8 cellular contexts compared by ENCODE assay signal in genomic region chr11:72738199-72739141, GRCh38. TPM values are rescaled to one million over a fixed set of nuclear protein-coding genes. Genes with fewer than 3 reads are reported as not detected.
DNase-seq lines count a peak whose midpoint lies in the region; ATAC-seq and FAIRE-seq lines count a peak whose summit lies in the region.

No MANE protein-coding gene starts in this region.

- DNase-seq in GM18507 (ENCODE audit: extremely low spot score, insufficient read length, low read depth): no peak
- no peak for DNase-seq in activated CD4-positive, alpha-beta memory T cell treated with anti-CD3 and anti-CD28 coated beads for 36 hours
- no peak for DNase-seq in left colon
- no peak for DNase-seq in central memory CD4-positive, alpha-beta T cell
- DNase-seq in DMS53 treated with DMSO at 0.1 percent for 48 hours (lab: John Stamatoyannopoulos, UW; ENCODE audit: unreplicated experiment): no peak
- DNase-seq in RKO (ENCODE audit: low spot score): no peak

- CTCF ChIA-PET in activated CD4-positive, alpha-beta memory T cell treated with anti-CD3 and anti-CD28 coated beads for 36 hours (lab: Charles Lee): interaction anchor here (0.5 to 2.9 kb wide), 4 partner anchors 13 to 75 kb away, joined by 3 to 24 read pairs (median 6); no protein-coding TSS in a partner anchor

- peak overlapping the region; percentile 91 for H3K27ac Mint-ChIP-seq in activated CD4-positive, alpha-beta memory T cell treated with anti-CD3 and anti-CD28 coated beads for 36 hours

- peaks cover 4% of the 10 kb centered on the region for H3K36me3 Mint-ChIP-seq in activated CD4-positive, alpha-beta memory T cell treated with anti-CD3 and anti-CD28 coated beads for 36 hours

- peaks cover 64% of the 10 kb centered on the region for H3K4me1 Mint-ChIP-seq in activated CD4-positive, alpha-beta memory T cell treated with anti-CD3 and anti-CD28 coated beads for 36 hours (ENCODE audit: low read depth)

- POLR2A ChIA-PET in activated CD4-positive, alpha-beta memory T cell treated with anti-CD3 and anti-CD28 coated beads for 36 hours (lab: Charles Lee): no interaction called here

- FAIRE-seq in GM18507 (lab: Jason Lieb, UNC): peak; percentile 88

- H3K9me3 Mint-ChIP-seq in activated CD4-positive, alpha-beta memory T cell treated with anti-CD3 and anti-CD28 coated beads for 36 hours: no peaks in the 10 kb centered on the region

- peak overlapping the region; percentile 61 for H3K4me3 Mint-ChIP-seq in activated CD4-positive, alpha-beta memory T cell treated with anti-CD3 and anti-CD28 coated beads for 36 hours

- peak; percentile 37 for ATAC-seq in HG03103 (IDR thresholded peaks at IDR 0.05; ENCODE audit: low read depth, unreplicated experiment)
- ATAC-seq in left colon: peak; percentile 16
- no peak for ATAC-seq in GM19395 (IDR thresholded peaks at IDR 0.05; ENCODE audit: unreplicated experiment)

- no peaks in the 10 kb centered on the region for H3K27me3 Mint-ChIP-seq in activated CD4-positive, alpha-beta memory T cell treated with anti-CD3 and anti-CD28 coated beads for 36 hours

- intact Hi-C loops in activated CD4-positive, alpha-beta memory T cell treated with anti-CD3 and anti-CD28 coated beads for 36 hours (cut with micrococcal nuclease): no loop called here
- intact Hi-C loops in left colon (cut with DNase I, micrococcal nuclease): no loop called here

RNA-seq across cellular contexts. Expression of gene ARAP1, which starts 13.7 kb away (rescaled TPM):
- 10 to 100 TPM; 77.4 to 79.6 TPM for total RNA-seq in activated CD4-positive, alpha-beta memory T cell treated with anti-CD3 and anti-CD28 coated beads for 36 hours
- total RNA-seq in left colon: 10 to 100 TPM; 62.5 to 69.1 TPM

RNA-seq across cellular contexts. Expression of gene STARD10, which starts 55.4 kb away (rescaled TPM):
- total RNA-seq in activated CD4-positive, alpha-beta memory T cell treated with anti-CD3 and anti-CD28 coated beads for 36 hours: 10 to 100 TPM; 14.8 to 16.8 TPM
- 100 to 1,000 TPM; 417 to 464 TPM for total RNA-seq in left colon

Comparison
In these comparisons a context has a peak if more than half of its experiments do, and no peak if none do; other contexts are left out.
1. RNA of gene STARD10, which starts 55.4 kb away (total RNA-seq): 417 to 464 TPM in left colon; 14.8 to 16.8 TPM in activated CD4-positive, alpha-beta memory T cell treated with anti-CD3 and anti-CD28 coated beads for 36 hours; every median in the first group is over 10 times any median in the second.